In the genomic region with DNA sequence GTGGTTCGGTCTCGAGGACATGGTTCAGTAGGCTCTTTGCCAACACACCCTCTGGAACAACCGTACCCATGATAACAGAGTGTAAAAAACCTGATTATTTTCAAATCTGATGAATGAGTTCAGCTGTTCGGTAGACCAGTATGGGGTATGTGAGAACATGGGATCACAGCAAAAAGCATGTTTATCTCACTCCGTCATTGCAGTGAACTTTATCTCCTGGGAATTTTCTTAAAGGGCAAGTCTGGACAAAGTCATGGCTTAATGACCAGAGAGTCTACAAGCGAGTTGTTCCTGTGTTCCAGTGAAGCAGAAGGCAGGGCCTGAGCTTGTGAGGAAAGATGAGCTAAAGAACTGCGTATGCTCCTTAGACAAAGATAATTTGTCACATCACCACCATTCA, we compare ENCODE assay signal across 1 cellular context.
TF ChIP-seq lines count a peak whose summit lies in the region.

No MANE protein-coding gene starts in this region.

TF ChIP-seq in H1, 55 proteins besides CTCF, POLR2A, EP300 and RAD21 (continued from another document):
- TF ChIP-seq FOSL1 (IDR thresholded peaks at IDR 0.05; ENCODE audit: insufficient read depth, low read depth, low read length) (no peak), SIX5 (IDR thresholded peaks at IDR 0.05; ENCODE audit: low read depth, low read length) (no peak), HDAC6 (IDR thresholded peaks at IDR 0.05; ENCODE audit: low read depth, low read length) (no peak), BACH1 (IDR thresholded peaks at IDR 0.05; ENCODE audit: low read length) (no peak), EGR1 (IDR thresholded peaks at IDR 0.05; ENCODE audit: borderline replicate concordance, low read depth, low read length) (no peak), RXRA (IDR thresholded peaks at IDR 0.05; ENCODE audit: insufficient read depth, low read depth, low read length) (no peak), NANOG (IDR thresholded peaks at IDR 0.05; ENCODE audit: insufficient read depth, low read depth, low read length, poor library complexity, severe bottlenecking) (no peak), SAP30 (IDR thresholded peaks at IDR 0.05; ENCODE audit: insufficient read depth, insufficient replicate concordance, low read length) (no peak), CBX8 (IDR thresholded peaks at IDR 0.05; ENCODE audit: borderline replicate concordance, low read depth, low read length) (no peak), KDM4A (IDR thresholded peaks at IDR 0.05; ENCODE audit: low read depth, low read length, severe bottlenecking) (no peak), JUND (IDR thresholded peaks at IDR 0.05; ENCODE audit: low read length) (no peak), SP2 (IDR thresholded peaks at IDR 0.05; ENCODE audit: low read length) (no peak), SIN3A (conservative IDR thresholded peaks at IDR 0.05 in 1 of 2, IDR thresholded peaks at IDR 0.05 in 1 of 2; ENCODE audit: low read depth in 1 of 2, low read length in 2 of 2) (no peak), RBBP5 (IDR thresholded peaks at IDR 0.05; ENCODE audit: borderline replicate concordance, low read depth, low read length) (no peak), MAFK (IDR thresholded peaks at IDR 0.05; ENCODE audit: low read depth, low read length) (no peak), POLR2AphosphoS5 (IDR thresholded peaks at IDR 0.05; ENCODE audit: low read depth, low read length) (no peak)
